Comparison of ENCODE assay signal across 1 cellular context in the genomic region with DNA sequence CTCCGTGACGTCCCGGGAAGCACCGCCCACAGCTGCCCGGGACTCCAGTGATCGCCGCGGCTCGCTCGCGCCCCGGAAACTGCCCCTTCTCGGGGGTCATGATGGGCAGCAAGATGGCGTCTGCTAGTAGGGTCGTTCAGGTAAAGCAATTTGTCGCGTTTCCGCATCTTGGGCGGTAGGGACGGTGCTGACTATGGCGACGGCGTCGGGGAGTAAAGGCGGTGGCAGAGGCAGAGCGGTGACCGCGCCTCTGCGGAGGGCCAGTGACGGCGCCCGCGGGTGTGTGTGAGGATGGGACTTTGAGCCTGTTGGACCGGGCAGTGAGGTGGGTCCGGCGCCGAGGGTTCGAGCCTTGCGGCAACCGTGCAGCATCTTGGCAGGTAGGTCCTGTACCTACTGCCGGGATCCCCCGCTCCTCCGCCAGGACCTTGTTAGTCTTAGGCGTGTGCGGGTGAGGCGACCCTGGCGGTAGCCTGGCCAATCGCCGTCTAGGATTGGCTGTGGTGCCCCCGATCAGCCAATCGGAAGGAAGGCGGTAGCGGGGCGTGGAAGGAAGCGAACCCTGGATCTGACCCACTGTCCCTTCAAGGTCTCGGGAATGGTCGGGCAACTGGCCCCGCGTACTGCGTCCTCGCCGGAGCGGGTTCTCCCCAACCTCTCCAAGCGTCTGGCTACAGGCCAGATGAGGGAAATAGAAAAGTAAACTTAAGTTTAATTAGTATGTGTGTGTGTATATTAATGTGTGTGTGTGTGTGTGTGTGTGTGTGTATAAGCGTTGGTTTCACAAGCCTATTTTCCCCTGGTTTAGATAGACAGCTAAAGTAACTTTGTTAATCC.
TF ChIP-seq lines count a peak whose summit lies in the region.

No MANE protein-coding gene starts in this region.

TF ChIP-seq in HepG2, 621 proteins besides CTCF, POLR2A, EP300 and RAD21 (continued from another document and continues in another):
- TF ChIP-seq, protein P1, sequence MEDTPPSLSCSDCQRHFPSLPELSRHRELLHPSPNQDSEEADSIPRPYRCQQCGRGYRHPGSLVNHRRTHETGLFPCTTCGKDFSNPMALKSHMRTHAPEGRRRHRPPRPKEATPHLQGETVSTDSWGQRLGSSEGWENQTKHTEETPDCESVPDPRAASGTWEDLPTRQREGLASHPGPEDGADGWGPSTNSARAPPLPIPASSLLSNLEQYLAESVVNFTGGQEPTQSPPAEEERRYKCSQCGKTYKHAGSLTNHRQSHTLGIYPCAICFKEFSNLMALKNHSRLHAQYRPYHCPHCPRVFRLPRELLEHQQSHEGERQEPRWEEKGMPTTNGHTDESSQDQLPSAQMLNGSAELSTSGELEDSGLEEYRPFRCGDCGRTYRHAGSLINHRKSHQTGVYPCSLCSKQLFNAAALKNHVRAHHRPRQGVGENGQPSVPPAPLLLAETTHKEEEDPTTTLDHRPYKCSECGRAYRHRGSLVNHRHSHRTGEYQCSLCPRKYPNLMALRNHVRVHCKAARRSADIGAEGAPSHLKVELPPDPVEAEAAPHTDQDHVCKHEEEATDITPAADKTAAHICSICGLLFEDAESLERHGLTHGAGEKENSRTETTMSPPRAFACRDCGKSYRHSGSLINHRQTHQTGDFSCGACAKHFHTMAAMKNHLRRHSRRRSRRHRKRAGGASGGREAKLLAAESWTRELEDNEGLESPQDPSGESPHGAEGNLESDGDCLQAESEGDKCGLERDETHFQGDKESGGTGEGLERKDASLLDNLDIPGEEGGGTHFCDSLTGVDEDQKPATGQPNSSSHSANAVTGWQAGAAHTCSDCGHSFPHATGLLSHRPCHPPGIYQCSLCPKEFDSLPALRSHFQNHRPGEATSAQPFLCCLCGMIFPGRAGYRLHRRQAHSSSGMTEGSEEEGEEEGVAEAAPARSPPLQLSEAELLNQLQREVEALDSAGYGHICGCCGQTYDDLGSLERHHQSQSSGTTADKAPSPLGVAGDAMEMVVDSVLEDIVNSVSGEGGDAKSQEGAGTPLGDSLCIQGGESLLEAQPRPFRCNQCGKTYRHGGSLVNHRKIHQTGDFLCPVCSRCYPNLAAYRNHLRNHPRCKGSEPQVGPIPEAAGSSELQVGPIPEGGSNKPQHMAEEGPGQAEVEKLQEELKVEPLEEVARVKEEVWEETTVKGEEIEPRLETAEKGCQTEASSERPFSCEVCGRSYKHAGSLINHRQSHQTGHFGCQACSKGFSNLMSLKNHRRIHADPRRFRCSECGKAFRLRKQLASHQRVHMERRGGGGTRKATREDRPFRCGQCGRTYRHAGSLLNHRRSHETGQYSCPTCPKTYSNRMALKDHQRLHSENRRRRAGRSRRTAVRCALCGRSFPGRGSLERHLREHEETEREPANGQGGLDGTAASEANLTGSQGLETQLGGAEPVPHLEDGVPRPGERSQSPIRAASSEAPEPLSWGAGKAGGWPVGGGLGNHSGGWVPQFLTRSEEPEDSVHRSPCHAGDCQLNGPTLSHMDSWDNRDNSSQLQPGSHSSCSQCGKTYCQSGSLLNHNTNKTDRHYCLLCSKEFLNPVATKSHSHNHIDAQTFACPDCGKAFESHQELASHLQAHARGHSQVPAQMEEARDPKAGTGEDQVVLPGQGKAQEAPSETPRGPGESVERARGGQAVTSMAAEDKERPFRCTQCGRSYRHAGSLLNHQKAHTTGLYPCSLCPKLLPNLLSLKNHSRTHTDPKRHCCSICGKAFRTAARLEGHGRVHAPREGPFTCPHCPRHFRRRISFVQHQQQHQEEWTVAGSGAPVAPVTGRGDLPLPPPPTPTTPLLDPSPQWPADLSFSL (CRISPR knock-in tag; IDR thresholded peaks at IDR 0.05), result 0 out of 2 replicates have a peak, but pooled peaks have one; percentile 58
- no peak for TF ChIP-seq ZKSCAN5 (CRISPR knock-in tag; IDR thresholded peaks at IDR 0.05)
- TF ChIP-seq HMG20B (CRISPR knock-in tag; conservative IDR thresholded peaks at IDR 0.05), result peak; percentile 48; the same call in 1 of the 2 replicates
- no peak for TF ChIP-seq CEBPB (IDR thresholded peaks at IDR 0.05; ENCODE audit: borderline replicate concordance, low read depth, low read length)
- TF ChIP-seq, protein P2, sequence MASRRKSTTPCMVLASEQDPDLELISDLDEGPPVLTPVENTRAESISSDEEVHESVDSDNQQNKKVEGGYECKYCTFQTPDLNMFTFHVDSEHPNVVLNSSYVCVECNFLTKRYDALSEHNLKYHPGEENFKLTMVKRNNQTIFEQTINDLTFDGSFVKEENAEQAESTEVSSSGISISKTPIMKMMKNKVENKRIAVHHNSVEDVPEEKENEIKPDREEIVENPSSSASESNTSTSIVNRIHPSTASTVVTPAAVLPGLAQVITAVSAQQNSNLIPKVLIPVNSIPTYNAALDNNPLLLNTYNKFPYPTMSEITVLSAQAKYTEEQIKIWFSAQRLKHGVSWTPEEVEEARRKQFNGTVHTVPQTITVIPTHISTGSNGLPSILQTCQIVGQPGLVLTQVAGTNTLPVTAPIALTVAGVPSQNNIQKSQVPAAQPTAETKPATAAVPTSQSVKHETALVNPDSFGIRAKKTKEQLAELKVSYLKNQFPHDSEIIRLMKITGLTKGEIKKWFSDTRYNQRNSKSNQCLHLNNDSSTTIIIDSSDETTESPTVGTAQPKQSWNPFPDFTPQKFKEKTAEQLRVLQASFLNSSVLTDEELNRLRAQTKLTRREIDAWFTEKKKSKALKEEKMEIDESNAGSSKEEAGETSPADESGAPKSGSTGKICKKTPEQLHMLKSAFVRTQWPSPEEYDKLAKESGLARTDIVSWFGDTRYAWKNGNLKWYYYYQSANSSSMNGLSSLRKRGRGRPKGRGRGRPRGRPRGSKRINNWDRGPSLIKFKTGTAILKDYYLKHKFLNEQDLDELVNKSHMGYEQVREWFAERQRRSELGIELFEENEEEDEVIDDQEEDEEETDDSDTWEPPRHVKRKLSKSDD (CRISPR knock-in tag; IDR thresholded peaks at IDR 0.05; ENCODE audit: low read depth), result peak; percentile 73; the same call in 1 of the 2 replicates
- peak; percentile 42; the same call in 2 of the 3 replicates for TF ChIP-seq MXI1 (IDR thresholded peaks at IDR 0.05; ENCODE audit: borderline replicate concordance, low read depth, low read length)
- TF ChIP-seq ZMYM2 (CRISPR knock-in tag; IDR thresholded peaks at IDR 0.05), result no peak
- TF ChIP-seq, protein P3, sequence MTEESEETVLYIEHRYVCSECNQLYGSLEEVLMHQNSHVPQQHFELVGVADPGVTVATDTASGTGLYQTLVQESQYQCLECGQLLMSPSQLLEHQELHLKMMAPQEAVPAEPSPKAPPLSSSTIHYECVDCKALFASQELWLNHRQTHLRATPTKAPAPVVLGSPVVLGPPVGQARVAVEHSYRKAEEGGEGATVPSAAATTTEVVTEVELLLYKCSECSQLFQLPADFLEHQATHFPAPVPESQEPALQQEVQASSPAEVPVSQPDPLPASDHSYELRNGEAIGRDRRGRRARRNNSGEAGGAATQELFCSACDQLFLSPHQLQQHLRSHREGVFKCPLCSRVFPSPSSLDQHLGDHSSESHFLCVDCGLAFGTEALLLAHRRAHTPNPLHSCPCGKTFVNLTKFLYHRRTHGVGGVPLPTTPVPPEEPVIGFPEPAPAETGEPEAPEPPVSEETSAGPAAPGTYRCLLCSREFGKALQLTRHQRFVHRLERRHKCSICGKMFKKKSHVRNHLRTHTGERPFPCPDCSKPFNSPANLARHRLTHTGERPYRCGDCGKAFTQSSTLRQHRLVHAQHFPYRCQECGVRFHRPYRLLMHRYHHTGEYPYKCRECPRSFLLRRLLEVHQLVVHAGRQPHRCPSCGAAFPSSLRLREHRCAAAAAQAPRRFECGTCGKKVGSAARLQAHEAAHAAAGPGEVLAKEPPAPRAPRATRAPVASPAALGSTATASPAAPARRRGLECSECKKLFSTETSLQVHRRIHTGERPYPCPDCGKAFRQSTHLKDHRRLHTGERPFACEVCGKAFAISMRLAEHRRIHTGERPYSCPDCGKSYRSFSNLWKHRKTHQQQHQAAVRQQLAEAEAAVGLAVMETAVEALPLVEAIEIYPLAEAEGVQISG (CRISPR knock-in tag; IDR thresholded peaks at IDR 0.05), result peak; percentile 72
- peak; percentile 88 for TF ChIP-seq HIVEP1 (CRISPR knock-in tag; IDR thresholded peaks at IDR 0.05)
- peak; percentile 90 for TF ChIP-seq SAP130 (CRISPR knock-in tag; IDR thresholded peaks at IDR 0.05; ENCODE audit: low read depth)
- TF ChIP-seq ZSCAN22 (CRISPR knock-in tag; IDR thresholded peaks at IDR 0.05), result 0 out of 2 replicates have a peak, but pooled peaks have one; percentile 21
- TF ChIP-seq TMF1 (CRISPR knock-in tag; IDR thresholded peaks at IDR 0.05; ENCODE audit: low read depth), result peak; percentile 86
- TF ChIP-seq ZSCAN20 (CRISPR knock-in tag; IDR thresholded peaks at IDR 0.05; ENCODE audit: borderline replicate concordance), result no peak
- TF ChIP-seq TBX2 (CRISPR knock-in tag; IDR thresholded peaks at IDR 0.05; ENCODE audit: borderline replicate concordance), result peak; percentile 80
- TF ChIP-seq PHF20 (CRISPR knock-in tag; IDR thresholded peaks at IDR 0.05), result peak; percentile 83
- TF ChIP-seq ZNF572 (CRISPR knock-in tag; IDR thresholded peaks at IDR 0.05), result peak; percentile 50; the same call in 1 of the 2 replicates
- no peak for TF ChIP-seq SRSF9 (IDR thresholded peaks at IDR 0.05; ENCODE audit: borderline replicate concordance, insufficient read depth, low read depth, low read length, poor library complexity, severe bottlenecking)
- 0 out of 2 replicates have a peak, but pooled peaks have one; percentile 39 for TF ChIP-seq ZNF850 (CRISPR knock-in tag; conservative IDR thresholded peaks at IDR 0.05)
- TF ChIP-seq ZNF678 (CRISPR knock-in tag; IDR thresholded peaks at IDR 0.05), result peak; percentile 77; the same call in 1 of the 2 replicates
- no peak for TF ChIP-seq SOX6 (IDR thresholded peaks at IDR 0.05)
- peak; percentile 79 for TF ChIP-seq SOX6 (CRISPR knock-in tag; IDR thresholded peaks at IDR 0.05)
- peak; percentile 60; the same call in 1 of the 2 replicates for TF ChIP-seq STAT6 (CRISPR knock-in tag; IDR thresholded peaks at IDR 0.05; ENCODE audit: borderline replicate concordance)
- TF ChIP-seq SMYD3 (CRISPR knock-in tag; IDR thresholded peaks at IDR 0.05), result peak; percentile 78; the same call in 1 of the 2 replicates
- peak; percentile 46 for TF ChIP-seq BCL6 (CRISPR knock-in tag; IDR thresholded peaks at IDR 0.05)
- no peak for TF ChIP-seq NFATC3 (CRISPR knock-in tag; IDR thresholded peaks at IDR 0.05)
- TF ChIP-seq ZNF230 (CRISPR knock-in tag; IDR thresholded peaks at IDR 0.05), result peak; percentile 85; the same call in 1 of the 2 replicates
- TF ChIP-seq, protein P4, sequence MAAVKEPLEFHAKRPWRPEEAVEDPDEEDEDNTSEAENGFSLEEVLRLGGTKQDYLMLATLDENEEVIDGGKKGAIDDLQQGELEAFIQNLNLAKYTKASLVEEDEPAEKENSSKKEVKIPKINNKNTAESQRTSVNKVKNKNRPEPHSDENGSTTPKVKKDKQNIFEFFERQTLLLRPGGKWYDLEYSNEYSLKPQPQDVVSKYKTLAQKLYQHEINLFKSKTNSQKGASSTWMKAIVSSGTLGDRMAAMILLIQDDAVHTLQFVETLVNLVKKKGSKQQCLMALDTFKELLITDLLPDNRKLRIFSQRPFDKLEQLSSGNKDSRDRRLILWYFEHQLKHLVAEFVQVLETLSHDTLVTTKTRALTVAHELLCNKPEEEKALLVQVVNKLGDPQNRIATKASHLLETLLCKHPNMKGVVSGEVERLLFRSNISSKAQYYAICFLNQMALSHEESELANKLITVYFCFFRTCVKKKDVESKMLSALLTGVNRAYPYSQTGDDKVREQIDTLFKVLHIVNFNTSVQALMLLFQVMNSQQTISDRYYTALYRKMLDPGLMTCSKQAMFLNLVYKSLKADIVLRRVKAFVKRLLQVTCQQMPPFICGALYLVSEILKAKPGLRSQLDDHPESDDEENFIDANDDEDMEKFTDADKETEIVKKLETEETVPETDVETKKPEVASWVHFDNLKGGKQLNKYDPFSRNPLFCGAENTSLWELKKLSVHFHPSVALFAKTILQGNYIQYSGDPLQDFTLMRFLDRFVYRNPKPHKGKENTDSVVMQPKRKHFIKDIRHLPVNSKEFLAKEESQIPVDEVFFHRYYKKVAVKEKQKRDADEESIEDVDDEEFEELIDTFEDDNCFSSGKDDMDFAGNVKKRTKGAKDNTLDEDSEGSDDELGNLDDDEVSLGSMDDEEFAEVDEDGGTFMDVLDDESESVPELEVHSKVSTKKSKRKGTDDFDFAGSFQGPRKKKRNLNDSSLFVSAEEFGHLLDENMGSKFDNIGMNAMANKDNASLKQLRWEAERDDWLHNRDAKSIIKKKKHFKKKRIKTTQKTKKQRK (IDR thresholded peaks at IDR 0.05; ENCODE audit: low read length), result no peak
- TF ChIP-seq IKZF5 (CRISPR knock-in tag; IDR thresholded peaks at IDR 0.05), result peak; percentile 82
- TF ChIP-seq ZNF672 (CRISPR knock-in tag; IDR thresholded peaks at IDR 0.05), result no peak
- TF ChIP-seq ZBTB20 (CRISPR knock-in tag; IDR thresholded peaks at IDR 0.05; ENCODE audit: borderline replicate concordance, low read depth), result no peak
- no peak for TF ChIP-seq ZNF674 (CRISPR knock-in tag; IDR thresholded peaks at IDR 0.05; ENCODE audit: low read depth)
- TF ChIP-seq MXD3 (CRISPR knock-in tag; IDR thresholded peaks at IDR 0.05), result peak; percentile 93
